Comparison of ENCODE assay signal across 9 cellular contexts in genomic region chr1:203148127-203148526, GRCh38. TPM values are rescaled to one million over a fixed set of nuclear protein-coding genes. Genes with fewer than 3 reads are reported as not detected.
DNase-seq lines count a peak whose midpoint lies in the region; ATAC-seq, FAIRE-seq and TF ChIP-seq lines count a peak whose summit lies in the region.
"Had no signal": no experiment of that assay in that cellular context is flagged by ENCODE, and none has a peak within 500 bp of the region (broad histone marks: within the 10 kb centered on the region; RNA-seq: fewer than 3 reads in every experiment).

No MANE protein-coding gene starts in this region.

- H3K4me1 Mint-ChIP-seq in CD14-positive monocyte = peaks cover 3% of the 10 kb centered on the region
- H3K4me1 Mint-ChIP-seq in stimulated activated effector memory CD8-positive, alpha-beta T cell treated with anti-CD3 and anti-CD28 coated beads, Interleukin-12 subunit alpha, Interleukin-12 subunit beta, amount 100 ng/mL, for 72 hours = no peaks in the 10 kb centered on the region
- H3K4me1 Mint-ChIP-seq: activated CD4-positive, alpha-beta T cell treated with anti-CD3 and anti-CD28 coated beads, Interleukin-2, amount 10 ng/mL, durations not matched to agents 7 days and 5 days had no signal

- H3K4me1 ChIP-seq in right lobe of liver = no peaks in the 10 kb centered on the region

- H3K27me3 ChIP-seq in right lobe of liver = no peaks in the 10 kb centered on the region

- no peak overlapping the region for H3K27ac Mint-ChIP-seq in CD14-positive monocyte
- H3K27ac Mint-ChIP-seq in stimulated activated effector memory CD8-positive, alpha-beta T cell treated with anti-CD3 and anti-CD28 coated beads, Interleukin-12 subunit alpha, Interleukin-12 subunit beta, amount 100 ng/mL, for 72 hours = no peak overlapping the region
- H3K27ac Mint-ChIP-seq: activated CD4-positive, alpha-beta T cell treated with anti-CD3 and anti-CD28 coated beads, Interleukin-2, amount 10 ng/mL, durations not matched to agents 7 days and 5 days had no signal

- FAIRE-seq in frontal cortex (lab: Jason Lieb, UNC) = no peak

- peak in 1 of 4 donors; percentile 34 for ATAC-seq in right lobe of liver
- no peak for ATAC-seq in stimulated activated effector memory CD8-positive, alpha-beta T cell treated with anti-CD3 and anti-CD28 coated beads, Interleukin-12 subunit alpha, Interleukin-12 subunit beta, amount 100 ng/mL, for 72 hours

- 80% methylated on average over 1 of the region's 5 CpGs for WGBS in right lobe of liver (ENCODE audit: insufficient coverage, low coverage, low lambda C conversion rate, missing lambda C conversion rate)

- peaks cover 9 to 32% (median 15%) of the 10 kb centered on the region in 3 donors for H3K27me3 Mint-ChIP-seq in CD14-positive monocyte (ENCODE audit: low read depth in 3 of 3)
- H3K27me3 Mint-ChIP-seq: activated CD4-positive, alpha-beta T cell treated with anti-CD3 and anti-CD28 coated beads, Interleukin-2, amount 10 ng/mL, durations not matched to agents 7 days and 5 days had no signal

- H3K36me3 ChIP-seq in right lobe of liver = no peaks in the 10 kb centered on the region

- in situ Hi-C loops in astrocyte of the spinal cord (cut with HindIII; ENCODE audit: low sequenced_read_pairs) = no loop called here

- intact Hi-C loops in CD14-positive monocyte (cut with micrococcal nuclease) = no loop called here
- intact Hi-C loops in right lobe of liver (cut with DNase I) = no loop called here

- no peak for TF ChIP-seq POLR2A in right lobe of liver (IDR thresholded peaks at IDR 0.05)

- TF ChIP-seq CTCF in CD14-positive monocyte (IDR thresholded peaks at IDR 0.05) = peak; percentile 18
- TF ChIP-seq CTCF in HFF-Myc (IDR thresholded peaks at IDR 0.05; ENCODE audit: low read depth, low read length, missing control alignments) = peak; percentile 26
- peak; percentile 37 for TF ChIP-seq CTCF in astrocyte of the spinal cord (IDR thresholded peaks at IDR 0.05; ENCODE audit: low read depth, low read length)
- TF ChIP-seq CTCF in right lobe of liver (IDR thresholded peaks at IDR 0.05) = peak; percentile 11 to 33 (median 20)

- H3K4me3 ChIP-seq in HFF-Myc (replicated peaks; ENCODE audit: low read depth, low read length) (no peak overlapping the region), astrocyte of the spinal cord (ENCODE audit: low read depth, low read length) (no peak overlapping the region), right lobe of liver (no peak overlapping the region)

- no peaks in the 10 kb centered on the region for H3K9me3 Mint-ChIP-seq in CD14-positive monocyte
- no peaks in the 10 kb centered on the region for H3K9me3 Mint-ChIP-seq in stimulated activated effector memory CD8-positive, alpha-beta T cell treated with anti-CD3 and anti-CD28 coated beads, Interleukin-12 subunit alpha, Interleukin-12 subunit beta, amount 100 ng/mL, for 72 hours
- H3K9me3 Mint-ChIP-seq: activated CD4-positive, alpha-beta T cell treated with anti-CD3 and anti-CD28 coated beads, Interleukin-2, amount 10 ng/mL, durations not matched to agents 7 days and 5 days had no signal

- H3K27ac ChIP-seq in right lobe of liver = no peak overlapping the region

- H3K9me3 ChIP-seq in right lobe of liver = no peaks in the 10 kb centered on the region

- H3K4me3 Mint-ChIP-seq in CD14-positive monocyte = no peak overlapping the region
- no peak overlapping the region for H3K4me3 Mint-ChIP-seq in stimulated activated effector memory CD8-positive, alpha-beta T cell treated with anti-CD3 and anti-CD28 coated beads, Interleukin-12 subunit alpha, Interleukin-12 subunit beta, amount 100 ng/mL, for 72 hours
- H3K4me3 Mint-ChIP-seq: activated CD4-positive, alpha-beta T cell treated with anti-CD3 and anti-CD28 coated beads, Interleukin-2, amount 10 ng/mL, durations not matched to agents 7 days and 5 days had no signal

- H3K36me3 Mint-ChIP-seq in CD14-positive monocyte = no peaks in the 10 kb centered on the region
- no peaks in the 10 kb centered on the region for H3K36me3 Mint-ChIP-seq in stimulated activated effector memory CD8-positive, alpha-beta T cell treated with anti-CD3 and anti-CD28 coated beads, Interleukin-12 subunit alpha, Interleukin-12 subunit beta, amount 100 ng/mL, for 72 hours

- no peak for DNase-seq in CD14-positive monocyte (ENCODE audit: low spot score)
- no peak for DNase-seq in HFF-Myc (ENCODE audit: extremely low read depth, low read depth)
- no peak for DNase-seq in astrocyte of the spinal cord (ENCODE audit: low read depth, low spot score)
- DNase-seq in right lobe of liver = no peak
- no peak for DNase-seq in frontal cortex (ENCODE audit: low spot score in 2 of 2)
- no peak for DNase-seq in stimulated activated effector memory CD8-positive, alpha-beta T cell treated with anti-CD3 and anti-CD28 coated beads, Interleukin-12 subunit alpha, Interleukin-12 subunit beta, amount 100 ng/mL, for 72 hours (ENCODE audit: low spot score in 2 of 2)
- no peak for DNase-seq in SK-N-DZ (ENCODE audit: low spot score)
- no peak for DNase-seq in SW 1271 (lab: John Stamatoyannopoulos, UW)
- DNase-seq: activated CD4-positive, alpha-beta T cell treated with anti-CD3 and anti-CD28 coated beads, Interleukin-2, amount 10 ng/mL, durations not matched to agents 7 days and 5 days had no signal

RNA-seq across cellular contexts. Expression of gene ADORA1, which starts 20.6 kb away (rescaled TPM):
- polyA plus RNA-seq in CD14-positive monocyte = 1 to 10 TPM in 1 of 2 donors, not detected in 1; 1.1 TPM
- total RNA-seq in right lobe of liver (under 1 TPM in 5 of 6 experiments, not detected in 1; 0.31 to 0.78 (median 0.39) TPM), frontal cortex (11.0 TPM)
- polyA plus RNA-seq in SK-N-DZ (2014; cell fraction: cytosol; rRNA removed) = not detected in 2 replicates
- polyA plus RNA-seq in SK-N-DZ (2014; cell fraction: nucleus; rRNA removed) = not detected in 2 replicates
- total RNA-seq: activated CD4-positive, alpha-beta T cell treated with anti-CD3 and anti-CD28 coated beads, Interleukin-2, amount 10 ng/mL, durations not matched to agents 7 days and 5 days had no signal

RNA-seq across cellular contexts. Expression of gene MYBPH, which starts 27.5 kb away (rescaled TPM):
- under 1 TPM; 0.16 to 0.52 TPM for polyA plus RNA-seq in CD14-positive monocyte
- under 1 TPM in 1 of 6 experiments, not detected in 5; 0.12 TPM for total RNA-seq in right lobe of liver
- not detected for total RNA-seq in frontal cortex
- not detected in 2 replicates for polyA plus RNA-seq in SK-N-DZ (2014; cell fraction: cytosol; rRNA removed)
- polyA plus RNA-seq in SK-N-DZ (2014; cell fraction: nucleus; rRNA removed) = not detected in 2 replicates
- total RNA-seq: activated CD4-positive, alpha-beta T cell treated with anti-CD3 and anti-CD28 coated beads, Interleukin-2, amount 10 ng/mL, durations not matched to agents 7 days and 5 days had no signal

RNA-seq across cellular contexts. Expression of gene CHI3L1, which starts 38.4 kb away (rescaled TPM):
- polyA plus RNA-seq in CD14-positive monocyte = under 1 TPM; 0.37 to 0.43 TPM
- total RNA-seq in right lobe of liver (100 to 1,000 TPM in 3 of 6 experiments, 10 to 100 TPM in 2, 1 to 10 TPM in 1; 2.8 to 397 (median 219) TPM), frontal cortex (not detected)
- polyA plus RNA-seq in SK-N-DZ (2014; cell fraction: cytosol; rRNA removed) = not detected in 2 replicates
- not detected in 2 replicates for polyA plus RNA-seq in SK-N-DZ (2014; cell fraction: nucleus; rRNA removed)
- total RNA-seq: activated CD4-positive, alpha-beta T cell treated with anti-CD3 and anti-CD28 coated beads, Interleukin-2, amount 10 ng/mL, durations not matched to agents 7 days and 5 days had no signal
